In genomic region chr1:166282391-166283137, GRCh38 we compare ENCODE assay signal across 36 cellular contexts.
"Had no signal": no experiment of that assay in that cellular context is flagged by ENCODE, and none has a peak within 500 bp of the region (broad histone marks: within the 10 kb centered on the region; RNA-seq: fewer than 3 reads in every experiment).

No MANE protein-coding gene starts in this region.

- ATAC-seq: activated CD8-positive, alpha-beta T cell treated with anti-CD3 and anti-CD28 coated beads for 36 hours; activated T-cell treated with anti-CD3 and anti-CD28 coated beads, Interleukin-2, amount 50 U/mL, for 72 hours; activated T-helper 17 cell treated with anti-CD3 and anti-CD28 coated beads, Interleukin-2, amount 50 U/mL, for 72 hours; PC-3 had no signal

- H3K27me3 ChIP-seq: ascending aorta, cardiac muscle cell, Peyer's patch had no signal

- H3K4me3 ChIP-seq: ascending aorta, cardiac muscle cell, MG63, Peyer's patch had no signal

- H3K9me3 ChIP-seq: ascending aorta, MG63, Peyer's patch had no signal

- H3K27ac ChIP-seq: ascending aorta, cardiac muscle cell, Peyer's patch, VCaP had no signal

- DNase-seq: activated B cell treated with CpG ODN at 0.5 μM for 24 hours; activated CD4-positive, alpha-beta T cell treated with anti-CD3 and anti-CD28 coated beads for 4 hours; activated CD4-positive, alpha-beta T cell treated with anti-CD3 and anti-CD28 coated beads, Interleukin-2, amount 50 U/mL, for 4 hours; activated CD4-positive, CD25-positive, alpha-beta regulatory T cell treated with anti-CD3 and anti-CD28 coated beads, Interleukin-2, amount 50 U/mL, for 72 hours; activated CD8-positive, alpha-beta T cell treated with anti-CD3 and anti-CD28 coated beads for 36 hours; activated effector memory CD4-positive, alpha-beta T cell treated with anti-CD3 and anti-CD28 coated beads, Interleukin-2, amount 50 U/mL, for 16 hours; activated naive CD4-positive, alpha-beta T cell; activated naive CD4-positive, alpha-beta T cell treated with anti-CD3 and anti-CD28 coated beads, Interleukin-2, amount 50 U/mL, for 16 hours; activated naive CD8-positive, alpha-beta T cell treated with anti-CD3 and anti-CD28 coated beads for 36 hours; activated T-cell treated with anti-CD3 and anti-CD28 coated beads, Interleukin-2, amount 50 U/mL, for 1 hour; activated T-cell treated with anti-CD3 and anti-CD28 coated beads, Interleukin-2, amount 50 U/mL, for 72 hours; amygdala; Kasumi-1; KG1; MG63; NCI-H1048; NCI-H1105 treated with DMSO at 0.1 percent for 48 hours; NCI-H1436; NCI-H187; NCI-H2029 treated with DMSO at 0.1 percent for 48 hours; NCI-H2107; NCI-H510A; NCI-H526; NCI-H748 treated with DMSO at 0.1 percent for 48 hours; NK-92 treated with Interleukin-12 subunit alpha and Interleukin-12 subunit beta, amount 100 ng/mL, for 24 hours; PC-3; Peyer's patch; RPMI8226; SW 1271; T-helper 1 cell; T-helper 2 cell; T-helper 9 cell had no signal

- H3K4me1 ChIP-seq: ascending aorta, Peyer's patch had no signal

- H3K36me3 ChIP-seq: ascending aorta, cardiac muscle cell, MG63, Peyer's patch had no signal
